11 cellular contexts compared by ENCODE assay signal in the genomic region with DNA sequence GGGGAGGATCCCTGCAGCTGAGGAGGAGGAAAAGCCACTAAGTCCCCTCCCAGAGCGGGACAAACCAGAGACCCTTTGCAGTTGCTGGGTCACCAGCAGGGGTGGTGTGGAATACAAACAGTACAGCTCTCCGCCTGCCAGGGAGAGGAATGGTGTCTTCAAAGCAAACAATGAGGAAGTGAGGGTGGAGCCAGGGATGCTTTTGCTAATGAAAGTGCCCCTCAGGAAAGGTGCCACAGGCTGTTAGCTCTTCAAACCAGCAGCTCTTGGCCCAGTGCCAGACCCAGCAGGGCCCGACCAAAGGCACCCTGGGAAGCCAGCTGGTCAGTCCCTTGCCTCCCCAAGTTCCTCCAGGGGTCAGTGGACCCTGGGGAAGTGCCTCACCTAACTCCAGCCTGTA.
DNase-seq lines count a peak whose midpoint lies in the region; ATAC-seq and TF ChIP-seq lines count a peak whose summit lies in the region.
"Had no signal": no experiment of that assay in that cellular context is flagged by ENCODE, and none has a peak within 500 bp of the region (broad histone marks: within the 10 kb centered on the region; RNA-seq: fewer than 3 reads in every experiment).

No MANE protein-coding gene starts in this region.

- no peak overlapping the region for H2AFZ ChIP-seq in osteoblast (ENCODE audit: low read length)

- no peak overlapping the region for H3K4me2 ChIP-seq in osteoblast (ENCODE audit: insufficient read depth, low read length)

- DNase-seq in GM06990 (ENCODE audit: extremely low read depth, insufficient read length) (peak; percentile 16), NCI-H1417 treated with DMSO at 0.1 percent for 48 hours (lab: John Stamatoyannopoulos, UW) (peak; percentile 6), ascending aorta (ENCODE audit: low spot score in 2 of 2) (no peak), osteoblast (ENCODE audit: insufficient read length, low spot score, missing footprints) (peak; percentile 44), T1000 (lab: John Stamatoyannopoulos, UW) (no peak)
- DNase-seq in activated CD4-positive, alpha-beta T cell treated with anti-CD3 and anti-CD28 coated beads, Interleukin-2, amount 50 U/mL, for 1 hour: no peak
- DNase-seq: activated T-cell treated with anti-CD3 and anti-CD28 coated beads, Interleukin-2, amount 50 U/mL, for 4 hours; NCI-H1048 had no signal

- H3K4me1 ChIP-seq in ascending aorta (peaks cover 15 to 40% of the 10 kb centered on the region in 2 donors), osteoblast (ENCODE audit: insufficient read depth, low read length) (peaks cover 41% of the 10 kb centered on the region)

- ATAC-seq in HG03025 (IDR thresholded peaks at IDR 0.05; ENCODE audit: low FRiP score, unreplicated experiment) (no peak), HG03520 (IDR thresholded peaks at IDR 0.05; ENCODE audit: unreplicated experiment) (no peak)
- ATAC-seq: activated T-cell treated with anti-CD3 and anti-CD28 coated beads, Interleukin-2, amount 50 U/mL, for 4 hours had no signal

- H3K4me3 ChIP-seq in GM06990 (replicated peaks; ENCODE audit: low read depth, low read length): no peak overlapping the region
- H3K4me3 ChIP-seq in ascending aorta: no peak overlapping the region
- no peak overlapping the region for H3K4me3 ChIP-seq in osteoblast (ENCODE audit: insufficient read depth, low read length)
- H3K4me3 ChIP-seq: heart right ventricle had no signal

- H3K27me3 ChIP-seq in GM06990 (replicated peaks; ENCODE audit: control insufficient read depth, insufficient read depth, low read length): no peaks in the 10 kb centered on the region
- H3K27me3 ChIP-seq in ascending aorta: no peaks in the 10 kb centered on the region
- no peaks in the 10 kb centered on the region for H3K27me3 ChIP-seq in osteoblast (ENCODE audit: insufficient read depth, low read length)
- H3K27me3 ChIP-seq: heart right ventricle had no signal

- H3K9me3 ChIP-seq in ascending aorta (no peaks in the 10 kb centered on the region), osteoblast (ENCODE audit: low read depth, low read length) (no peaks in the 10 kb centered on the region)
- H3K9me3 ChIP-seq: heart right ventricle had no signal

- peaks cover 3% of the 10 kb centered on the region for H3K36me3 ChIP-seq in GM06990 (ENCODE audit: control insufficient read depth, insufficient read depth, low read length)
- peaks cover 3 to 4% of the 10 kb centered on the region in 2 donors for H3K36me3 ChIP-seq in ascending aorta
- no peaks in the 10 kb centered on the region for H3K36me3 ChIP-seq in osteoblast (ENCODE audit: insufficient read depth, low read length)

- H3K79me2 ChIP-seq in osteoblast (ENCODE audit: insufficient read depth, low read length): no peaks in the 10 kb centered on the region

- TF ChIP-seq CTCF in GM06990 (IDR thresholded peaks at IDR 0.05; ENCODE audit: insufficient read depth, low read length, poor library complexity, severe bottlenecking) (no peak), ascending aorta (IDR thresholded peaks at IDR 0.05) (no peak), osteoblast (IDR thresholded peaks at IDR 0.05; ENCODE audit: extremely low read depth, low read depth, low read length) (no peak)

- H3K27ac ChIP-seq in ascending aorta: peak overlapping the region; percentile 17 to 76
- H3K27ac ChIP-seq in osteoblast (ENCODE audit: low read depth, low read length): no peak overlapping the region

- H4K20me1 ChIP-seq in osteoblast (ENCODE audit: insufficient read depth, low read length): no peaks in the 10 kb centered on the region

- intact Hi-C loops in ascending aorta (cut with DNase I): no loop called here

Comparison
In these comparisons a context has a peak if more than half of its experiments do, and no peak if none do; other contexts are left out.
1. DNase-seq: peak in GM06990 (single experiment), NCI-H1417 treated with DMSO at 0.1 percent for 48 hours (single experiment) and osteoblast (single experiment); none in ascending aorta (0 of 2), activated CD4-positive, alpha-beta T cell treated with anti-CD3 and anti-CD28 coated beads, Interleukin-2, amount 50 U/mL, for 1 hour (single experiment) and T1000 (single experiment).